In genomic region chr19:48698046-48698445, GRCh38 we compare ENCODE assay signal across 10 cellular contexts. TPM values are rescaled to one million over a fixed set of nuclear protein-coding genes. Genes with fewer than 3 reads are reported as not detected.
DNase-seq lines count a peak whose midpoint lies in the region; FAIRE-seq and TF ChIP-seq lines count a peak whose summit lies in the region.
"Had no signal": no experiment of that assay in that cellular context is flagged by ENCODE, and none has a peak within 500 bp of the region (broad histone marks: within the 10 kb centered on the region; RNA-seq: fewer than 3 reads in every experiment).

No MANE protein-coding gene starts in this region.

- H4K8ac ChIP-seq in mesendoderm (ENCODE audit: low read depth, low read length) = no peak overlapping the region

- no peak overlapping the region for H2BK5ac ChIP-seq in mesendoderm (ENCODE audit: low read length)

- no peak overlapping the region for H2BK15ac ChIP-seq in mesendoderm (replicated peaks; ENCODE audit: low read depth)

- H3K9ac ChIP-seq in BLaER1 = peak overlapping the region; percentile 39; the same call in 1 of the 2 replicates
- H3K9ac ChIP-seq in liver (ENCODE audit: low read depth in 1 of 2, low read length in 2 of 2) = no peak overlapping the region
- H3K9ac ChIP-seq in mesendoderm (ENCODE audit: low read length) = no peak overlapping the region

- H3K56ac ChIP-seq in mesendoderm (ENCODE audit: low read length) = no peak overlapping the region

- no peak overlapping the region for H2BK120ac ChIP-seq in mesendoderm (ENCODE audit: low read depth, low read length)

- no peaks in the 10 kb centered on the region for H3K79me1 ChIP-seq in mesendoderm (ENCODE audit: low read length)

- H3K4me2 ChIP-seq in BLaER1 = peak overlapping the region; percentile 88
- no peak overlapping the region for H3K4me2 ChIP-seq in mesendoderm (ENCODE audit: low read length)

- H3K4me1 ChIP-seq in BLaER1 (peaks cover 40% of the 10 kb centered on the region), liver (ENCODE audit: control insufficient read depth in 4 of 4, insufficient read depth in 4 of 4, low read length in 3 of 4) (peaks cover 0 to 6% (median 2%) of the 10 kb centered on the region in 4 donors), mesendoderm (ENCODE audit: control insufficient read depth, low read depth, low read length) (no peaks in the 10 kb centered on the region)

- H3K4me3 ChIP-seq in BLaER1 (no peak overlapping the region), astrocyte of the spinal cord (ENCODE audit: low read depth, low read length) (no peak overlapping the region), liver (ENCODE audit: low read depth in 1 of 3, low read length in 3 of 3) (no peak overlapping the region), mesendoderm (ENCODE audit: low read length) (no peak overlapping the region)

- no peak for FAIRE-seq in frontal cortex (lab: Jason Lieb, UNC)

- DNase-seq in LHCN-M2 (ENCODE audit: low read depth) = peak; percentile 78
- DNase-seq in astrocyte of the spinal cord (ENCODE audit: low read depth, low spot score) = peak; percentile 60
- no peak for DNase-seq in mesendoderm
- no peak for DNase-seq in OCI-M2 (lab: John Stamatoyannopoulos, UW; ENCODE audit: unreplicated experiment)
- no peak for DNase-seq in amygdala (lab: John Stamatoyannopoulos, UW)
- DNase-seq in frontal cortex (ENCODE audit: low spot score in 2 of 2) = no peak
- DNase-seq: CD8-positive, alpha-beta T cell had no signal

- H2AK5ac ChIP-seq in mesendoderm (ENCODE audit: low read length) = no peak overlapping the region

- no peak overlapping the region for H4K5ac ChIP-seq in mesendoderm (ENCODE audit: low read length)

- peaks cover 23% of the 10 kb centered on the region for H3K36me3 ChIP-seq in BLaER1
- H3K36me3 ChIP-seq in liver (ENCODE audit: control insufficient read depth in 4 of 4, insufficient read depth in 3 of 4, low read depth in 1 of 4, low read length in 3 of 4) = no peaks in the 10 kb centered on the region
- H3K36me3 ChIP-seq in mesendoderm (ENCODE audit: control insufficient read depth, insufficient read depth, low read length) = no peaks in the 10 kb centered on the region

- WGBS in liver = 69% methylated on average over 4 of the region's 4 CpGs
- WGBS in mesendoderm (ENCODE audit: extremely low coverage, insufficient coverage, low lambda C conversion rate) = no CpG with 5 or more reads among the region's 4 CpGs

- no peaks in the 10 kb centered on the region for H3K79me2 ChIP-seq in mesendoderm (ENCODE audit: control insufficient read depth, insufficient read depth, low read length)

- no peak overlapping the region for H3K18ac ChIP-seq in mesendoderm (ENCODE audit: low read length)

- no peaks in the 10 kb centered on the region for H4K20me1 ChIP-seq in BLaER1

- no peak overlapping the region for H3K23ac ChIP-seq in mesendoderm (ENCODE audit: low read length)

- no peak overlapping the region for H3K4ac ChIP-seq in mesendoderm (ENCODE audit: low read depth, low read length)

- no peaks in the 10 kb centered on the region; the same call in 1 of the 2 replicates for H3K9me3 ChIP-seq in BLaER1
- no peaks in the 10 kb centered on the region for H3K9me3 ChIP-seq in liver (ENCODE audit: control insufficient read depth in 4 of 4, low read length in 3 of 4)

- in situ Hi-C loops in astrocyte of the spinal cord (cut with HindIII; ENCODE audit: low sequenced_read_pairs) = no loop called here

- no peak for TF ChIP-seq RAD21 in liver (IDR thresholded peaks at IDR 0.05)

- H3K27ac ChIP-seq in BLaER1 = peak overlapping the region; percentile 68
- no peak overlapping the region for H3K27ac ChIP-seq in liver (ENCODE audit: low read depth in 1 of 2, low read length in 2 of 2)
- H3K27ac ChIP-seq in mesendoderm (ENCODE audit: low read depth, low read length) = no peak overlapping the region

- no peaks in the 10 kb centered on the region for H3K27me3 ChIP-seq in BLaER1
- H3K27me3 ChIP-seq in liver (ENCODE audit: control insufficient read depth in 4 of 4, insufficient read depth in 4 of 4, low read length in 3 of 4) = no peaks in the 10 kb centered on the region
- no peaks in the 10 kb centered on the region for H3K27me3 ChIP-seq in mesendoderm (ENCODE audit: insufficient read depth, low read length, poor library complexity)

- TF ChIP-seq CTCF in astrocyte of the spinal cord (IDR thresholded peaks at IDR 0.05; ENCODE audit: low read depth, low read length) (no peak), liver (IDR thresholded peaks at IDR 0.05; ENCODE audit: low read depth, low read length, missing input control) (no peak)

TF ChIP-seq in liver, 16 proteins besides CTCF, POLR2A, EP300 and RAD21:
- TF ChIP-seq NR2F2 (IDR thresholded peaks at IDR 0.05) = peak; percentile 85
- no peak for TF ChIP-seq ATF3 (IDR thresholded peaks at IDR 0.05)

RNA-seq across cellular contexts. Expression of gene FUT2, which starts 2.3 kb away (rescaled TPM):
- not detected in 2 replicates for total RNA-seq in LHCN-M2 (2014; rRNA removed)
- 0.51 TPM for polyA plus RNA-seq in LHCN-M2 (2012)
- under 1 TPM in 1 of 2 donors, not detected in 1; 0.05 TPM for total RNA-seq in liver
- polyA plus RNA-seq in liver = under 1 TPM; 0.02 to 0.38 TPM
- polyA plus RNA-seq in mesendoderm (2013, experiment 1 of 2) = 0.28 TPM
- 0.49 TPM for polyA plus RNA-seq in mesendoderm (2013, experiment 2 of 2)
- under 0.01 TPM for total RNA-seq in frontal cortex
- total RNA-seq: CD8-positive, alpha-beta T cell had no signal

RNA-seq across cellular contexts. Expression of gene MAMSTR, which starts 21.5 kb away (rescaled TPM):
- total RNA-seq in LHCN-M2 (2014; rRNA removed) (2.4 and 3.5 TPM in 2 replicates), liver (under 1 TPM; 0.08 to 0.09 TPM), frontal cortex (0.41 TPM)
- 3.1 TPM for polyA plus RNA-seq in LHCN-M2 (2012)
- polyA plus RNA-seq in liver = under 1 TPM; 0.07 to 0.31 TPM
- 0.69 TPM for polyA plus RNA-seq in mesendoderm (2013, experiment 1 of 2)
- polyA plus RNA-seq in mesendoderm (2013, experiment 2 of 2) = 0.71 TPM

RNA-seq across cellular contexts. Expression of gene NTN5, which starts 25.2 kb away (rescaled TPM):
- total RNA-seq in LHCN-M2 (2014; rRNA removed) (not detected in 2 replicates), liver (under 1 TPM in 1 of 2 donors, not detected in 1; 0.08 TPM), frontal cortex (not detected)
- 0.04 TPM for polyA plus RNA-seq in LHCN-M2 (2012)
- under 1 TPM in 1 of 2 donors, not detected in 1; 0.09 TPM for polyA plus RNA-seq in liver
- polyA plus RNA-seq in mesendoderm (2013, experiment 1 of 2) = 0.04 TPM
- polyA plus RNA-seq in mesendoderm (2013, experiment 2 of 2) = 0.07 TPM
- total RNA-seq: cerebellum had no signal

RNA-seq across cellular contexts. Expression of gene RASIP1, which starts 42.4 kb away (rescaled TPM):
- total RNA-seq in LHCN-M2 (2014; rRNA removed) (0.11 and 0.26 TPM in 2 replicates), liver (1 to 10 TPM; 4.8 to 5.4 TPM), frontal cortex (2.9 TPM)
- not detected for polyA plus RNA-seq in LHCN-M2 (2012)
- 1 to 10 TPM; 1.8 to 4.3 TPM for polyA plus RNA-seq in liver
- polyA plus RNA-seq in mesendoderm (2013, experiment 1 of 2) = 3.3 TPM
- polyA plus RNA-seq in mesendoderm (2013, experiment 2 of 2) = 3.7 TPM

RNA-seq across cellular contexts. Expression of gene IZUMO1, which starts 48.7 kb away (rescaled TPM):
- total RNA-seq in LHCN-M2 (2014; rRNA removed) = not detected in 2 replicates
- not detected for polyA plus RNA-seq in LHCN-M2 (2012)
- under 1 TPM; 0.33 to 0.47 TPM for total RNA-seq in liver
- not detected for polyA plus RNA-seq in liver
- 0.45 TPM for polyA plus RNA-seq in mesendoderm (2013, experiment 1 of 2)
- polyA plus RNA-seq in mesendoderm (2013, experiment 2 of 2) = 0.24 TPM
- not detected for total RNA-seq in frontal cortex
- total RNA-seq: CD8-positive, alpha-beta T cell had no signal

Comparison
In these comparisons a context has a peak if more than half of its experiments do, and no peak if none do; other contexts are left out.
1. DNase-seq: peak in LHCN-M2 (single experiment) and astrocyte of the spinal cord (single experiment); none in mesendoderm (single experiment), OCI-M2 (single experiment), amygdala (0 of 56) and frontal cortex (0 of 2).